Comparison of ENCODE assay signal across 1 cellular context in the genomic region with DNA sequence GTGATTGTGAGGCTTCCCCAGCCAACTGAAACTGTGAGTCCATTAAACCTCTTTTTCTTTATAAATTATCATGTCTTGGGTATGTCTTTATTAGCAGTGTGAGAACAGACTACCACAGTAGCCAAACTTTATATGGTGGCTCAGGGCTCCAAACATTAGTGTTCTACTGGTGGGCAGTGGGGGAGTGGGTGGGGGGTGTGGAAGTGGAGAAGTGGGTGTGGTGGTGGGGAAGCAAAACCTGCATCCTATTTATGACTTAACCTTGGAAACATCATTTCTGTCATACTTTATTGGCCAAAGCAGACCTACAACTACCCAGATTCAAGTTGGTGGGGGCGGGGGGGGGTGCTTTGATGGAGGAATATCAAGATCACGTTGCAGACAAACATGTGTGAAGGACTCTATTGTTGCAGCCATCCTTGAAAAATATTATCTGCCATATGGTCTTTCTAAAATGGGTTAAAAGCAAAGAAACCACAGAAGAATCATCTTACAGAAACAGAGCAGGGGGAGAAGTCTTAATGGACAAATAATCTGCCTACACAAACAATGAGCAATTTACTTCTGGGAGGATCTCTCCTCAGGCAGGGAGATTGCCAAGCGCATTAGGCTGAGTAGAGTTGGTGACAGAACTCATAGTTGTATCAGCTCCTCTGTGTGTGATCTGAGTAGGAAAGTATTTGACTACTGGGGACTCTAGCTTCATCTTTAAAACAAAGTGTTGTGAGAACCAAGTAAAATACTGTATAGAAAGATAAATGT.
TF ChIP-seq lines count a peak whose summit lies in the region.

No MANE protein-coding gene starts in this region.

TF ChIP-seq in HepG2, 621 proteins besides CTCF, POLR2A, EP300 and RAD21 (continued from another document):
- TF ChIP-seq ZNF138 (CRISPR knock-in tag; IDR thresholded peaks at IDR 0.05; ENCODE audit: low read depth) (no peak), ZNF33B (CRISPR knock-in tag; IDR thresholded peaks at IDR 0.05) (no peak), MTA1 (CRISPR knock-in tag; IDR thresholded peaks at IDR 0.05; ENCODE audit: borderline replicate concordance) (no peak), SRSF9 (IDR thresholded peaks at IDR 0.05; ENCODE audit: borderline replicate concordance, insufficient read depth, low read depth, low read length, poor library complexity, severe bottlenecking) (no peak)
- TF ChIP-seq, protein P1, sequence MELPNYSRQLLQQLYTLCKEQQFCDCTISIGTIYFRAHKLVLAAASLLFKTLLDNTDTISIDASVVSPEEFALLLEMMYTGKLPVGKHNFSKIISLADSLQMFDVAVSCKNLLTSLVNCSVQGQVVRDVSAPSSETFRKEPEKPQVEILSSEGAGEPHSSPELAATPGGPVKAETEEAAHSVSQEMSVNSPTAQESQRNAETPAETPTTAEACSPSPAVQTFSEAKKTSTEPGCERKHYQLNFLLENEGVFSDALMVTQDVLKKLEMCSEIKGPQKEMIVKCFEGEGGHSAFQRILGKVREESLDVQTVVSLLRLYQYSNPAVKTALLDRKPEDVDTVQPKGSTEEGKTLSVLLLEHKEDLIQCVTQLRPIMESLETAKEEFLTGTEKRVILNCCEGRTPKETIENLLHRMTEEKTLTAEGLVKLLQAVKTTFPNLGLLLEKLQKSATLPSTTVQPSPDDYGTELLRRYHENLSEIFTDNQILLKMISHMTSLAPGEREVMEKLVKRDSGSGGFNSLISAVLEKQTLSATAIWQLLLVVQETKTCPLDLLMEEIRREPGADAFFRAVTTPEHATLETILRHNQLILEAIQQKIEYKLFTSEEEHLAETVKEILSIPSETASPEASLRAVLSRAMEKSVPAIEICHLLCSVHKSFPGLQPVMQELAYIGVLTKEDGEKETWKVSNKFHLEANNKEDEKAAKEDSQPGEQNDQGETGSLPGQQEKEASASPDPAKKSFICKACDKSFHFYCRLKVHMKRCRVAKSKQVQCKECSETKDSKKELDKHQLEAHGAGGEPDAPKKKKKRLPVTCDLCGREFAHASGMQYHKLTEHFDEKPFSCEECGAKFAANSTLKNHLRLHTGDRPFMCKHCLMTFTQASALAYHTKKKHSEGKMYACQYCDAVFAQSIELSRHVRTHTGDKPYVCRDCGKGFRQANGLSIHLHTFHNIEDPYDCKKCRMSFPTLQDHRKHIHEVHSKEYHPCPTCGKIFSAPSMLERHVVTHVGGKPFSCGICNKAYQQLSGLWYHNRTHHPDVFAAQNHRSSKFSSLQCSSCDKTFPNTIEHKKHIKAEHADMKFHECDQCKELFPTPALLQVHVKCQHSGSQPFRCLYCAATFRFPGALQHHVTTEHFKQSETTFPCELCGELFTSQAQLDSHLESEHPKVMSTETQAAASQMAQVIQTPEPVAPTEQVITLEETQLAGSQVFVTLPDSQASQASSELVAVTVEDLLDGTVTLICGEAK (IDR thresholded peaks at IDR 0.05) = no peak
- TF ChIP-seq, protein P1 (CRISPR knock-in tag; IDR thresholded peaks at IDR 0.05) = no peak
